30 cellular contexts compared by ENCODE assay signal in genomic region chr11:56688554-56688953, GRCh38. TPM values are rescaled to one million over a fixed set of nuclear protein-coding genes. Genes with fewer than 3 reads are reported as not detected.
"Had no signal": no experiment of that assay in that cellular context is flagged by ENCODE, and none has a peak within 500 bp of the region (broad histone marks: within the 10 kb centered on the region; RNA-seq: fewer than 3 reads in every experiment).

No MANE protein-coding gene starts in this region.

- H3K27me3 ChIP-seq: neural progenitor cell, ovary, right lobe of liver, sigmoid colon, suprapubic skin, testis, tibial artery, transverse colon, upper lobe of right lung, uterus had no signal

- H3K79me2 ChIP-seq: parathyroid adenoma had no signal

- ATAC-seq: naive thymus-derived CD8-positive, alpha-beta T cell; natural killer cell treated with Interleukin-12 subunit alpha and Interleukin-12 subunit beta and Interleukin-15 and Interleukin-18, amount 100 ng/mL, for 72 hours; psoas muscle; right cardiac atrium; right lobe of liver; stimulated activated effector memory CD8-positive, alpha-beta T cell treated with anti-CD3 and anti-CD28 coated beads, Interleukin-12 subunit alpha, Interleukin-12 subunit beta, amount 100 ng/mL, for 72 hours; stimulated activated naive CD8-positive, alpha-beta T cell treated with anti-CD3 and anti-CD28 coated beads, Interleukin-15, amount 100 ng/mL, for 72 hours; stimulated activated naive CD8-positive, alpha-beta T cell treated with anti-CD3 and anti-CD28 coated beads, Interleukin-15, Interleukin-2, amounts not matched to agents 100 U/mL and 50 U/mL, for 24 hours; upper lobe of right lung had no signal

- H3K9ac ChIP-seq: neural progenitor cell, parathyroid adenoma had no signal

- H3K36me3 ChIP-seq: neural progenitor cell, ovary, right lobe of liver, sigmoid colon, suprapubic skin, tibial artery, transverse colon, upper lobe of right lung, uterus had no signal

- H3K4me1 ChIP-seq: neural progenitor cell, parathyroid adenoma, psoas muscle, right lobe of liver, sigmoid colon, suprapubic skin, testis, tibial artery, upper lobe of right lung, uterus had no signal

- H3K4me2 ChIP-seq: neural progenitor cell had no signal

- DNase-seq: naive thymus-derived CD8-positive, alpha-beta T cell; nephron progenitor cell; occipital lobe; ovary; posterior cingulate gyrus; psoas muscle; right cardiac atrium; right lobe of liver; sigmoid colon; small intestine; stimulated activated CD4-positive, alpha-beta T cell treated with anti-CD3 and anti-CD28 coated beads, Interleukin-15, amount 100 ng/mL, for 24 hours; stimulated activated CD4-positive, alpha-beta T cell treated with anti-CD3 and anti-CD28 coated beads, Interleukin-2, amount 100 ng/mL, for 24 hours; stimulated activated CD4-positive, alpha-beta T cell treated with anti-CD3 and anti-CD28 coated beads, Interleukin-2, amount 100 ng/mL, for 48 hours; stimulated activated CD4-positive, alpha-beta T cell treated with anti-CD3 and anti-CD28 coated beads, Interleukin-4, amount 100 ng/mL, for 24 hours; stimulated activated naive CD4-positive, alpha-beta T cell; stimulated activated naive CD8-positive, alpha-beta T cell treated with anti-CD3 and anti-CD28 coated beads, Interleukin-15, amount 100 ng/mL, for 72 hours; stimulated activated naive CD8-positive, alpha-beta T cell treated with anti-CD3 and anti-CD28 coated beads, Interleukin-15, Interleukin-2, amounts not matched to agents 100 U/mL and 50 U/mL, for 24 hours; substantia nigra; testis; tibial artery; transverse colon; upper lobe of right lung; uterus had no signal

- H3K27ac ChIP-seq: neural progenitor cell, ovary, parathyroid adenoma, psoas muscle, right lobe of liver, sigmoid colon, suprapubic skin, testis, tibial artery, transverse colon, upper lobe of right lung, uterus had no signal

- H3K4me3 ChIP-seq: neural progenitor cell, ovary, psoas muscle, right lobe of liver, sigmoid colon, suprapubic skin, testis, tibial artery, transverse colon, upper lobe of right lung, uterus had no signal

RNA-seq across cellular contexts. Expression of gene OR9G1, which starts 10.3 kb away (rescaled TPM):
- polyA plus RNA-seq: naive thymus-derived CD8-positive, alpha-beta T cell; ovary; psoas muscle; right cardiac atrium; small intestine; thymus; urinary bladder had no signal

RNA-seq across cellular contexts. Expression of gene OR5AR1, which starts 25.1 kb away (rescaled TPM):
- polyA plus RNA-seq: naive thymus-derived CD8-positive, alpha-beta T cell; ovary; psoas muscle; right cardiac atrium; sigmoid colon; small intestine; thymus; urinary bladder had no signal

RNA-seq across cellular contexts. Expression of gene OR5AP2, which starts 46.3 kb away (rescaled TPM):
- polyA plus RNA-seq: naive thymus-derived CD8-positive, alpha-beta T cell; ovary; psoas muscle; right cardiac atrium; sigmoid colon; small intestine; thymus; urinary bladder had no signal

RNA-seq across cellular contexts. Expression of gene OR9G4, which starts 59.9 kb away (rescaled TPM):
- polyA plus RNA-seq: naive thymus-derived CD8-positive, alpha-beta T cell; ovary; psoas muscle; right cardiac atrium; sigmoid colon; small intestine; thymus; urinary bladder had no signal
